ENCODE assay signal across 1 cellular context in the genomic region with DNA sequence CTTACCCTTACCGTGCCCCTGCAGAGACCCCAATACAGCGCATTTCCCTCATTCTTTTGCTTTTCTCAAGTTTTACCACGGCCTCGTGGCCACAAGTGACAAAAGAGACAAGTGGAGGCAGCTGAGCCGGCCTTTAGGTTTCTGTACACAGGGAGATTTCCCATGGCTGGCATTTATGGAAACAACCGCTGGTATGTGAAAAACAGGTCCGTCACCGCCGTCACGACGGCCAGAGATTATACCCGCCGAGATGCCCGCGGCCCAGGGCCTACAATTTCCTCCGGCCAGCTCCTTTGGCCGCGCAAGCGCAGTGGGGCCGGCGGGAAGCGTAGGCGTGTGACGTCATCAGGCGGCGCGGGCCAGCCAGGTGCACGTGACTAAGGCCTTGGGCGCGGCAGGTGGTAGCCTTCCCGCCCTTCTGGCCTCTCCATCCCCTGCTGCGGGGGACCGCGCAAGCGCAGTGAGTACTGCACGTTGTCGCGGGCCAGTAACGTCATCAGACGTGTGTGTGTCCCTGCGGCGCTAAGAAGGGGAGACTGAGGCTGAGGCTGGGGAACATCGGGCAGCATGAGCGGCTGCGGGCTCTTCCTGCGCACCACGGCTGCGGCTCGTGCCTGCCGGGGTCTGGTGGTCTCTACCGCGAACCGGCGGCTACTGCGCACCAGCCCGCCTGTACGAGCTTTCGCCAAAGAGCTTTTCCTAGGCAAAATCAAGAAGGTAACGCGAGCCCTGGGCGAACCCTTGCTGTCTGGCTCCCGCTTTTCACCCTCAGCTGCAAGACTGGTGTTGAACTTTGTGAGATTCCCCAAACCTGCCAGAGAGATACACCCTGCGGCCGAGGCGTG.
TF ChIP-seq lines count a peak whose summit lies in the region.

A gene (plus strand): TSS at position 496 of the 845 bp plus-strand sequence. CDS start 72 bp downstream, at position 568.

TF ChIP-seq in HepG2, 621 proteins besides CTCF, POLR2A, EP300 and RAD21 (continued from another document and continues in another):
- TF ChIP-seq, protein P1, sequence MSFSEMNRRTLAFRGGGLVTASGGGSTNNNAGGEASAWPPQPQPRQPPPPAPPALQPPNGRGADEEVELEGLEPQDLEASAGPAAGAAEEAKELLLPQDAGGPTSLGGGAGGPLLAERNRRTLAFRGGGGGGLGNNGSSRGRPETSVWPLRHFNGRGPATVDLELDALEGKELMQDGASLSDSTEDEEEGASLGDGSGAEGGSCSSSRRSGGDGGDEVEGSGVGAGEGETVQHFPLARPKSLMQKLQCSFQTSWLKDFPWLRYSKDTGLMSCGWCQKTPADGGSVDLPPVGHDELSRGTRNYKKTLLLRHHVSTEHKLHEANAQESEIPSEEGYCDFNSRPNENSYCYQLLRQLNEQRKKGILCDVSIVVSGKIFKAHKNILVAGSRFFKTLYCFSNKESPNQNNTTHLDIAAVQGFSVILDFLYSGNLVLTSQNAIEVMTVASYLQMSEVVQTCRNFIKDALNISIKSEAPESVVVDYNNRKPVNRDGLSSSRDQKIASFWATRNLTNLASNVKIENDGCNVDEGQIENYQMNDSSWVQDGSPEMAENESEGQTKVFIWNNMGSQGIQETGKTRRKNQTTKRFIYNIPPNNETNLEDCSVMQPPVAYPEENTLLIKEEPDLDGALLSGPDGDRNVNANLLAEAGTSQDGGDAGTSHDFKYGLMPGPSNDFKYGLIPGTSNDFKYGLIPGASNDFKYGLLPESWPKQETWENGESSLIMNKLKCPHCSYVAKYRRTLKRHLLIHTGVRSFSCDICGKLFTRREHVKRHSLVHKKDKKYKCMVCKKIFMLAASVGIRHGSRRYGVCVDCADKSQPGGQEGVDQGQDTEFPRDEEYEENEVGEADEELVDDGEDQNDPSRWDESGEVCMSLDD (CRISPR knock-in tag; IDR thresholded peaks at IDR 0.05; ENCODE audit: borderline replicate concordance) = peak; percentile 63
- TF ChIP-seq FOXA3 (CRISPR knock-in tag; IDR thresholded peaks at IDR 0.05) (peak; percentile 82), SMARCC2 (IDR thresholded peaks at IDR 0.05) (no peak; the same call in 1 of the 2 replicates), CREM (IDR thresholded peaks at IDR 0.05) (peak; percentile 99), CREM (CRISPR knock-in tag; IDR thresholded peaks at IDR 0.05) (peak; percentile 95), ZNF672 (CRISPR knock-in tag; IDR thresholded peaks at IDR 0.05) (no peak), RAD51 (IDR thresholded peaks at IDR 0.05; ENCODE audit: borderline replicate concordance) (peak; percentile 90), YY1 (IDR thresholded peaks at IDR 0.05; ENCODE audit: insufficient read depth, insufficient replicate concordance, low read depth, low read length) (peak; percentile 75), KLF11 (CRISPR knock-in tag; IDR thresholded peaks at IDR 0.05) (0 out of 2 replicates have a peak, but pooled peaks have one; percentile 88), MAFG (CRISPR knock-in tag; IDR thresholded peaks at IDR 0.05) (no peak), ZMYM2 (CRISPR knock-in tag; IDR thresholded peaks at IDR 0.05) (peak; percentile 25; the same call in 1 of the 2 replicates), ZNF7 (CRISPR knock-in tag; IDR thresholded peaks at IDR 0.05) (no peak), TMF1 (CRISPR knock-in tag; IDR thresholded peaks at IDR 0.05; ENCODE audit: low read depth) (peak; percentile 81; the same call in 1 of the 2 replicates), SMAD1 (CRISPR knock-in tag; IDR thresholded peaks at IDR 0.05; ENCODE audit: borderline replicate concordance, low read depth) (peak; percentile 99), PHF8 (CRISPR knock-in tag; IDR thresholded peaks at IDR 0.05) (peak; percentile 97), ZNF256 (CRISPR knock-in tag; conservative IDR thresholded peaks at IDR 0.05) (peak; percentile 96), SIX1 (CRISPR knock-in tag; IDR thresholded peaks at IDR 0.05; ENCODE audit: borderline replicate concordance) (no peak), ZNF598 (CRISPR knock-in tag; IDR thresholded peaks at IDR 0.05; ENCODE audit: borderline replicate concordance) (peak; percentile 80), CCDC6 (CRISPR knock-in tag; IDR thresholded peaks at IDR 0.05) (peak; percentile 89), ZNF543 (CRISPR knock-in tag; IDR thresholded peaks at IDR 0.05) (peak; percentile 77; the same call in 1 of the 2 replicates)
- TF ChIP-seq, protein P2, sequence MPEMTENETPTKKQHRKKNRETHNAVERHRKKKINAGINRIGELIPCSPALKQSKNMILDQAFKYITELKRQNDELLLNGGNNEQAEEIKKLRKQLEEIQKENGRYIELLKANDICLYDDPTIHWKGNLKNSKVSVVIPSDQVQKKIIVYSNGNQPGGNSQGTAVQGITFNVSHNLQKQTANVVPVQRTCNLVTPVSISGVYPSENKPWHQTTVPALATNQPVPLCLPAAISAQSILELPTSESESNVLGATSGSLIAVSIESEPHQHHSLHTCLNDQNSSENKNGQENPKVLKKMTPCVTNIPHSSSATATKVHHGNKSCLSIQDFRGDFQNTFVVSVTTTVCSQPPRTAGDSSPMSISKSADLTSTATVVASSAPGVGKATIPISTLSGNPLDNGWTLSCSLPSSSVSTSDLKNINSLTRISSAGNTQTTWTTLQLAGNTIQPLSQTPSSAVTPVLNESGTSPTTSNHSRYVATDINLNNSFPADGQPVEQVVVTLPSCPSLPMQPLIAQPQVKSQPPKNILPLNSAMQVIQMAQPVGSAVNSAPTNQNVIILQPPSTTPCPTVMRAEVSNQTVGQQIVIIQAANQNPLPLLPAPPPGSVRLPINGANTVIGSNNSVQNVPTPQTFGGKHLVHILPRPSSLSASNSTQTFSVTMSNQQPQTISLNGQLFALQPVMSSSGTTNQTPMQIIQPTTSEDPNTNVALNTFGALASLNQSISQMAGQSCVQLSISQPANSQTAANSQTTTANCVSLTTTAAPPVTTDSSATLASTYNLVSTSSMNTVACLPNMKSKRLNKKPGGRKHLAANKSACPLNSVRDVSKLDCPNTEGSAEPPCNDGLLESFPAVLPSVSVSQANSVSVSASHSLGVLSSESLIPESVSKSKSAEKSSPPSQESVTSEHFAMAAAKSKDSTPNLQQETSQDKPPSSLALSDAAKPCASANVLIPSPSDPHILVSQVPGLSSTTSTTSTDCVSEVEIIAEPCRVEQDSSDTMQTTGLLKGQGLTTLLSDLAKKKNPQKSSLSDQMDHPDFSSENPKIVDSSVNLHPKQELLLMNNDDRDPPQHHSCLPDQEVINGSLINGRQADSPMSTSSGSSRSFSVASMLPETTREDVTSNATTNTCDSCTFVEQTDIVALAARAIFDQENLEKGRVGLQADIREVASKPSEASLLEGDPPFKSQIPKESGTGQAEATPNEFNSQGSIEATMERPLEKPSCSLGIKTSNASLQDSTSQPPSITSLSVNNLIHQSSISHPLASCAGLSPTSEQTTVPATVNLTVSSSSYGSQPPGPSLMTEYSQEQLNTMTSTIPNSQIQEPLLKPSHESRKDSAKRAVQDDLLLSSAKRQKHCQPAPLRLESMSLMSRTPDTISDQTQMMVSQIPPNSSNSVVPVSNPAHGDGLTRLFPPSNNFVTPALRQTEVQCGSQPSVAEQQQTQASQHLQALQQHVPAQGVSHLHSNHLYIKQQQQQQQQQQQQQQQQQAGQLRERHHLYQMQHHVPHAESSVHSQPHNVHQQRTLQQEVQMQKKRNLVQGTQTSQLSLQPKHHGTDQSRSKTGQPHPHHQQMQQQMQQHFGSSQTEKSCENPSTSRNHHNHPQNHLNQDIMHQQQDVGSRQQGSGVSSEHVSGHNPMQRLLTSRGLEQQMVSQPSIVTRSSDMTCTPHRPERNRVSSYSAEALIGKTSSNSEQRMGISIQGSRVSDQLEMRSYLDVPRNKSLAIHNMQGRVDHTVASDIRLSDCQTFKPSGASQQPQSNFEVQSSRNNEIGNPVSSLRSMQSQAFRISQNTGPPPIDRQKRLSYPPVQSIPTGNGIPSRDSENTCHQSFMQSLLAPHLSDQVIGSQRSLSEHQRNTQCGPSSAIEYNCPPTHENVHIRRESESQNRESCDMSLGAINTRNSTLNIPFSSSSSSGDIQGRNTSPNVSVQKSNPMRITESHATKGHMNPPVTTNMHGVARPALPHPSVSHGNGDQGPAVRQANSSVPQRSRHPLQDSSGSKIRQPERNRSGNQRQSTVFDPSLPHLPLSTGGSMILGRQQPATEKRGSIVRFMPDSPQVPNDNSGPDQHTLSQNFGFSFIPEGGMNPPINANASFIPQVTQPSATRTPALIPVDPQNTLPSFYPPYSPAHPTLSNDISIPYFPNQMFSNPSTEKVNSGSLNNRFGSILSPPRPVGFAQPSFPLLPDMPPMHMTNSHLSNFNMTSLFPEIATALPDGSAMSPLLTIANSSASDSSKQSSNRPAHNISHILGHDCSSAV (CRISPR knock-in tag; IDR thresholded peaks at IDR 0.05; ENCODE audit: borderline replicate concordance) = no peak
- TF ChIP-seq, protein P3, sequence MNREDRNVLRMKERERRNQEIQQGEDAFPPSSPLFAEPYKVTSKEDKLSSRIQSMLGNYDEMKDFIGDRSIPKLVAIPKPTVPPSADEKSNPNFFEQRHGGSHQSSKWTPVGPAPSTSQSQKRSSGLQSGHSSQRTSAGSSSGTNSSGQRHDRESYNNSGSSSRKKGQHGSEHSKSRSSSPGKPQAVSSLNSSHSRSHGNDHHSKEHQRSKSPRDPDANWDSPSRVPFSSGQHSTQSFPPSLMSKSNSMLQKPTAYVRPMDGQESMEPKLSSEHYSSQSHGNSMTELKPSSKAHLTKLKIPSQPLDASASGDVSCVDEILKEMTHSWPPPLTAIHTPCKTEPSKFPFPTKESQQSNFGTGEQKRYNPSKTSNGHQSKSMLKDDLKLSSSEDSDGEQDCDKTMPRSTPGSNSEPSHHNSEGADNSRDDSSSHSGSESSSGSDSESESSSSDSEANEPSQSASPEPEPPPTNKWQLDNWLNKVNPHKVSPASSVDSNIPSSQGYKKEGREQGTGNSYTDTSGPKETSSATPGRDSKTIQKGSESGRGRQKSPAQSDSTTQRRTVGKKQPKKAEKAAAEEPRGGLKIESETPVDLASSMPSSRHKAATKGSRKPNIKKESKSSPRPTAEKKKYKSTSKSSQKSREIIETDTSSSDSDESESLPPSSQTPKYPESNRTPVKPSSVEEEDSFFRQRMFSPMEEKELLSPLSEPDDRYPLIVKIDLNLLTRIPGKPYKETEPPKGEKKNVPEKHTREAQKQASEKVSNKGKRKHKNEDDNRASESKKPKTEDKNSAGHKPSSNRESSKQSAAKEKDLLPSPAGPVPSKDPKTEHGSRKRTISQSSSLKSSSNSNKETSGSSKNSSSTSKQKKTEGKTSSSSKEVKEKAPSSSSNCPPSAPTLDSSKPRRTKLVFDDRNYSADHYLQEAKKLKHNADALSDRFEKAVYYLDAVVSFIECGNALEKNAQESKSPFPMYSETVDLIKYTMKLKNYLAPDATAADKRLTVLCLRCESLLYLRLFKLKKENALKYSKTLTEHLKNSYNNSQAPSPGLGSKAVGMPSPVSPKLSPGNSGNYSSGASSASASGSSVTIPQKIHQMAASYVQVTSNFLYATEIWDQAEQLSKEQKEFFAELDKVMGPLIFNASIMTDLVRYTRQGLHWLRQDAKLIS (CRISPR knock-in tag; IDR thresholded peaks at IDR 0.05) = no peak
- TF ChIP-seq, protein P4, sequence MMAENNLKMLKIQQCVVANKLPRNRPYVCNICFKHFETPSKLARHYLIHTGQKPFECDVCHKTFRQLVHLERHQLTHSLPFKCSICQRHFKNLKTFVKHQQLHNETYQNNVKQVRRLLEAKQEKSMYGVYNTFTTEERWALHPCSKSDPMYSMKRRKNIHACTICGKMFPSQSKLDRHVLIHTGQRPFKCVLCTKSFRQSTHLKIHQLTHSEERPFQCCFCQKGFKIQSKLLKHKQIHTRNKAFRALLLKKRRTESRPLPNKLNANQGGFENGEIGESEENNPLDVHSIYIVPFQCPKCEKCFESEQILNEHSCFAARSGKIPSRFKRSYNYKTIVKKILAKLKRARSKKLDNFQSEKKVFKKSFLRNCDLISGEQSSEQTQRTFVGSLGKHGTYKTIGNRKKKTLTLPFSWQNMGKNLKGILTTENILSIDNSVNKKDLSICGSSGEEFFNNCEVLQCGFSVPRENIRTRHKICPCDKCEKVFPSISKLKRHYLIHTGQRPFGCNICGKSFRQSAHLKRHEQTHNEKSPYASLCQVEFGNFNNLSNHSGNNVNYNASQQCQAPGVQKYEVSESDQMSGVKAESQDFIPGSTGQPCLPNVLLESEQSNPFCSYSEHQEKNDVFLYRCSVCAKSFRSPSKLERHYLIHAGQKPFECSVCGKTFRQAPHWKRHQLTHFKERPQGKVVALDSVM (CRISPR knock-in tag; IDR thresholded peaks at IDR 0.05) = peak; percentile 48; the same call in 1 of the 2 replicates
- TF ChIP-seq, protein P5, sequence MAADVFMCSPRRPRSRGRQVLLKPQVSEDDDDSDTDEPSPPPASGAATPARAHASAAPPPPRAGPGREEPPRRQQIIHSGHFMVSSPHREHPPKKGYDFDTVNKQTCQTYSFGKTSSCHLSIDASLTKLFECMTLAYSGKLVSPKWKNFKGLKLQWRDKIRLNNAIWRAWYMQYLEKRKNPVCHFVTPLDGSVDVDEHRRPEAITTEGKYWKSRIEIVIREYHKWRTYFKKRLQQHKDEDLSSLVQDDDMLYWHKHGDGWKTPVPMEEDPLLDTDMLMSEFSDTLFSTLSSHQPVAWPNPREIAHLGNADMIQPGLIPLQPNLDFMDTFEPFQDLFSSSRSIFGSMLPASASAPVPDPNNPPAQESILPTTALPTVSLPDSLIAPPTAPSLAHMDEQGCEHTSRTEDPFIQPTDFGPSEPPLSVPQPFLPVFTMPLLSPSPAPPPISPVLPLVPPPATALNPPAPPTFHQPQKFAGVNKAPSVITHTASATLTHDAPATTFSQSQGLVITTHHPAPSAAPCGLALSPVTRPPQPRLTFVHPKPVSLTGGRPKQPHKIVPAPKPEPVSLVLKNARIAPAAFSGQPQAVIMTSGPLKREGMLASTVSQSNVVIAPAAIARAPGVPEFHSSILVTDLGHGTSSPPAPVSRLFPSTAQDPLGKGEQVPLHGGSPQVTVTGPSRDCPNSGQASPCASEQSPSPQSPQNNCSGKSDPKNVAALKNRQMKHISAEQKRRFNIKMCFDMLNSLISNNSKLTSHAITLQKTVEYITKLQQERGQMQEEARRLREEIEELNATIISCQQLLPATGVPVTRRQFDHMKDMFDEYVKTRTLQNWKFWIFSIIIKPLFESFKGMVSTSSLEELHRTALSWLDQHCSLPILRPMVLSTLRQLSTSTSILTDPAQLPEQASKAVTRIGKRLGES (CRISPR knock-in tag; IDR thresholded peaks at IDR 0.05; ENCODE audit: borderline replicate concordance) = peak; percentile 56; the same call in 1 of the 2 replicates
- TF ChIP-seq, protein P6, sequence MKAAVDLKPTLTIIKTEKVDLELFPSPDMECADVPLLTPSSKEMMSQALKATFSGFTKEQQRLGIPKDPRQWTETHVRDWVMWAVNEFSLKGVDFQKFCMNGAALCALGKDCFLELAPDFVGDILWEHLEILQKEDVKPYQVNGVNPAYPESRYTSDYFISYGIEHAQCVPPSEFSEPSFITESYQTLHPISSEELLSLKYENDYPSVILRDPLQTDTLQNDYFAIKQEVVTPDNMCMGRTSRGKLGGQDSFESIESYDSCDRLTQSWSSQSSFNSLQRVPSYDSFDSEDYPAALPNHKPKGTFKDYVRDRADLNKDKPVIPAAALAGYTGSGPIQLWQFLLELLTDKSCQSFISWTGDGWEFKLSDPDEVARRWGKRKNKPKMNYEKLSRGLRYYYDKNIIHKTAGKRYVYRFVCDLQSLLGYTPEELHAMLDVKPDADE (CRISPR knock-in tag; IDR thresholded peaks at IDR 0.05) = no peak
- TF ChIP-seq, protein P7, sequence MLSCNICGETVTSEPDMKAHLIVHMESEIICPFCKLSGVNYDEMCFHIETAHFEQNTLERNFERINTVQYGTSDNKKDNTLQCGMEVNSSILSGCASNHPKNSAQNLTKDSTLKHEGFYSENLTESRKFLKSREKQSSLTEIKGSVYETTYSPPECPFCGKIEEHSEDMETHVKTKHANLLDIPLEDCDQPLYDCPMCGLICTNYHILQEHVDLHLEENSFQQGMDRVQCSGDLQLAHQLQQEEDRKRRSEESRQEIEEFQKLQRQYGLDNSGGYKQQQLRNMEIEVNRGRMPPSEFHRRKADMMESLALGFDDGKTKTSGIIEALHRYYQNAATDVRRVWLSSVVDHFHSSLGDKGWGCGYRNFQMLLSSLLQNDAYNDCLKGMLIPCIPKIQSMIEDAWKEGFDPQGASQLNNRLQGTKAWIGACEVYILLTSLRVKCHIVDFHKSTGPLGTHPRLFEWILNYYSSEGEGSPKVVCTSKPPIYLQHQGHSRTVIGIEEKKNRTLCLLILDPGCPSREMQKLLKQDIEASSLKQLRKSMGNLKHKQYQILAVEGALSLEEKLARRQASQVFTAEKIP (CRISPR knock-in tag; IDR thresholded peaks at IDR 0.05; ENCODE audit: borderline replicate concordance) = no peak
